In the genomic region with DNA sequence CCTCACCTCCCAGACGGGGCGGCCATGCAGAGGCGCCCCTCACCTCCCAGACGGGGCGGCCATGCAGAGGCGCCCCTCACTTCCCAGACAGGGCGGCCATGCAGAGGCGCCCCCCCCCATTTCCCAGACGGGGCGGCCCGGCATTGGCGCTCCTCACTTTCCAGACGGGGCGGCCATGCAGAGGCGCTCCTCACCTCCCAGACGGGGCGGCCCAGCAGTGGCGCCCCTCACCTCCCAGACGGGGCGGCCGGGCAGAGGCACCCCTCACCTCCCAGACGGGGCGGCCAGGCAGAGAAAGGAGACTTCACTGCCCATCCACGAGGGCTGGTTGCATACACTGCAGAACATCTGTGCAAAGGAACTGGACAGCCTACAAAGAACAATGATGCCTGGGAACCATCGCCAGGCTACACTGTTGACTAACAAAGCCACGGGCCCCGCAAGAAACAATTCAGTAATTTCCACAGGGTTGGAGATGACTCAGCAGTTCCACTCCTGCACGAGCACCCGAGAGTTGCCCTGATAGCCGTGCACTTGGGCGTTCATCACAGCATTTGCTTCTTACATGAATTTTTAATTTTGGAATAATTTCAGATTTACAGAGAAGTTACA, we compare ENCODE assay signal across 14 cellular contexts. TPM values are rescaled to one million over a fixed set of nuclear protein-coding genes. Genes with fewer than 3 reads are reported as not detected.
DNase-seq lines count a peak whose midpoint lies in the region; ATAC-seq and TF ChIP-seq lines count a peak whose summit lies in the region.
"Had no signal": no experiment of that assay in that cellular context is flagged by ENCODE, and none has a peak within 500 bp of the region (broad histone marks: within the 10 kb centered on the region; RNA-seq: fewer than 3 reads in every experiment).

No MANE protein-coding gene starts in this region.

- no CpG with 5 or more reads among the region's 31 CpGs for WGBS in H9 (ENCODE audit: extremely low coverage, insufficient read length, low lambda C conversion rate)

- no peak overlapping the region for H3K18ac ChIP-seq in H9 (ENCODE audit: insufficient read length, low read depth, low read length)

- H2BK120ac ChIP-seq in H9 (ENCODE audit: low read depth, low read length, poor library complexity, severe bottlenecking) = no peak overlapping the region

- no peak; the same call in 1 of the 2 replicates for TF ChIP-seq CTCF in AG09319 (IDR thresholded peaks at IDR 0.05; ENCODE audit: low read depth, low read length)
- TF ChIP-seq CTCF in cardiac fibroblast (IDR thresholded peaks at IDR 0.05; ENCODE audit: low read depth, low read length) = no peak
- TF ChIP-seq CTCF in H9 (conservative IDR thresholded peaks at IDR 0.05) = no peak

- H3K4me3 ChIP-seq in cardiac fibroblast (replicated peaks in 1 of 2; ENCODE audit: low read depth in 2 of 2, low read length in 2 of 2) = no peak overlapping the region
- H3K4me3 ChIP-seq: upper lobe of left lung had no signal

- H3K27me3 Mint-ChIP-seq in H9 (ENCODE audit: low read depth) = peaks cover 5% of the 10 kb centered on the region; the same call in 1 of the 2 replicates

- no peaks in the 10 kb centered on the region for H3K27me3 ChIP-seq in H9 (ENCODE audit: insufficient read depth, low read length)
- H3K27me3 ChIP-seq: upper lobe of left lung had no signal

- H2BK20ac ChIP-seq in H9 (ENCODE audit: low read depth, low read length, poor library complexity, severe bottlenecking) = no peak overlapping the region

- H4K5ac ChIP-seq in H9 (ENCODE audit: insufficient read length, low read depth, low read length) = no peak overlapping the region

- no peak overlapping the region for H4K91ac ChIP-seq in H9 (ENCODE audit: insufficient read length, low read depth, low read length)

- no peak overlapping the region for H2BK12ac ChIP-seq in H9 (ENCODE audit: insufficient read length, low read depth, low read length)

- no peak overlapping the region for H3K27ac ChIP-seq in H9 (ENCODE audit: insufficient read length, low read depth, low read length)
- H3K27ac ChIP-seq: RWPE1, upper lobe of left lung had no signal

- ATAC-seq in GM21447 (IDR thresholded peaks at IDR 0.05; ENCODE audit: unreplicated experiment) = no peak
- no peak for ATAC-seq in HG02938 (IDR thresholded peaks at IDR 0.05; ENCODE audit: unreplicated experiment)

- no peak overlapping the region for H3T11ph ChIP-seq in H9 (ENCODE audit: low read length)

- peak; percentile 30 for DNase-seq in AG09319 (ENCODE audit: extremely low read depth, low read depth)
- peak; percentile 43 for DNase-seq in HuH-7 (ENCODE audit: low spot score)
- peak; percentile 74 to 78 for DNase-seq in cardiac fibroblast (ENCODE audit: low read depth in 2 of 2)
- DNase-seq in left kidney (ENCODE audit: low read depth, low spot score) = peak; percentile 40
- DNase-seq in NCI-H2171 treated with DMSO at 0.1 percent for 48 hours (lab: John Stamatoyannopoulos, UW) = no peak
- no peak for DNase-seq in H9
- DNase-seq: activated B cell treated with CpG ODN at 0.5 μM for 24 hours, activated gamma-delta T cell, H7, kidney, upper lobe of left lung had no signal

- H3K27ac Mint-ChIP-seq in H9 = no peak overlapping the region
- H3K27ac Mint-ChIP-seq: activated B cell treated with CpG ODN at 0.5 μM for 24 hours had no signal

- H3K4me1 Mint-ChIP-seq in H9 = peaks cover 20 to 23% of the 10 kb centered on the region in 2 experiments

- H3K4me2 ChIP-seq in H9 (ENCODE audit: insufficient read depth, insufficient read length, low read length) = no peak overlapping the region

- no peaks in the 10 kb centered on the region for H3K23me2 ChIP-seq in H9 (ENCODE audit: insufficient read length, low read depth, low read length, poor library complexity, severe bottlenecking)

- H4K20me1 ChIP-seq in H9 (ENCODE audit: control insufficient read depth, insufficient read depth, insufficient read length) = no peaks in the 10 kb centered on the region

- H3K79me1 ChIP-seq in H9 (ENCODE audit: insufficient read depth, low read depth, low read length, poor library complexity, severe bottlenecking) = no peaks in the 10 kb centered on the region

- H2BK5ac ChIP-seq in H9 (ENCODE audit: insufficient read length, low read length) = no peak overlapping the region

- H3K79me2 ChIP-seq in H9 (ENCODE audit: insufficient read depth, low read length) = no peaks in the 10 kb centered on the region

- peaks cover 0 to 2% (median 0%) of the 10 kb centered on the region in 3 experiments; a peak in 2 of 7 replicates for H3K36me3 Mint-ChIP-seq in H9 (ENCODE audit: insufficient read depth in 1 of 3, low read depth in 3 of 3)

- H2AK5ac ChIP-seq in H9 (ENCODE audit: insufficient read length, low read length) = no peak overlapping the region

- no peak overlapping the region for H4K8ac ChIP-seq in H9 (replicated peaks; ENCODE audit: insufficient read length, low read depth, low read length)

- peaks cover 3 to 4% of the 10 kb centered on the region in 2 experiments; a peak in 4 of 5 replicates for H3K9me3 Mint-ChIP-seq in H9
- H3K9me3 Mint-ChIP-seq: activated B cell treated with CpG ODN at 0.5 μM for 24 hours had no signal

- peaks cover 2% of the 10 kb centered on the region; the same call in 1 of the 2 replicates for H3K4me1 ChIP-seq in H9 (ENCODE audit: insufficient read depth, low read length)
- H3K4me1 ChIP-seq: upper lobe of left lung had no signal

- no peak overlapping the region for H3K9ac ChIP-seq in H9 (ENCODE audit: extremely low read depth, insufficient read length, low read length)

- no peak overlapping the region for H3K4ac ChIP-seq in H9 (ENCODE audit: low read depth, low read length)

- no peak overlapping the region for H2AFZ ChIP-seq in H9 (ENCODE audit: low read length)

- no peak overlapping the region for H3K14ac ChIP-seq in H9 (ENCODE audit: insufficient read depth, low read length)

- H3K9me3 ChIP-seq in H9 (ENCODE audit: control insufficient read depth, low read depth, low read length) = no peaks in the 10 kb centered on the region
- H3K9me3 ChIP-seq: upper lobe of left lung had no signal

- H3K4me3 Mint-ChIP-seq in H9 = no peak overlapping the region
- H3K4me3 Mint-ChIP-seq: activated B cell treated with CpG ODN at 0.5 μM for 24 hours had no signal

- no peak overlapping the region for H2BK15ac ChIP-seq in H9 (ENCODE audit: low read depth, low read length)

- H3K56ac ChIP-seq in H9 (ENCODE audit: insufficient read length, low read depth, low read length) = no peak overlapping the region

- H3K23ac ChIP-seq in H9 (ENCODE audit: insufficient read length, low read depth, low read length) = no peak overlapping the region

RNA-seq across cellular contexts. Expression of a gene that starts 58.7 kb away (rescaled TPM):
- 224 and 226 TPM in 2 replicates for total RNA-seq in H9 (2021)

Comparison
In these comparisons a context has a peak if more than half of its experiments do, and no peak if none do; other contexts are left out.
1. DNase-seq: peak in AG09319 (single experiment), HuH-7 (single experiment), cardiac fibroblast (2 of 2) and left kidney (single experiment); none in NCI-H2171 treated with DMSO at 0.1 percent for 48 hours (single experiment) and H9 (single experiment).